ENCODE assay signal across 8 cellular contexts in the genomic region with DNA sequence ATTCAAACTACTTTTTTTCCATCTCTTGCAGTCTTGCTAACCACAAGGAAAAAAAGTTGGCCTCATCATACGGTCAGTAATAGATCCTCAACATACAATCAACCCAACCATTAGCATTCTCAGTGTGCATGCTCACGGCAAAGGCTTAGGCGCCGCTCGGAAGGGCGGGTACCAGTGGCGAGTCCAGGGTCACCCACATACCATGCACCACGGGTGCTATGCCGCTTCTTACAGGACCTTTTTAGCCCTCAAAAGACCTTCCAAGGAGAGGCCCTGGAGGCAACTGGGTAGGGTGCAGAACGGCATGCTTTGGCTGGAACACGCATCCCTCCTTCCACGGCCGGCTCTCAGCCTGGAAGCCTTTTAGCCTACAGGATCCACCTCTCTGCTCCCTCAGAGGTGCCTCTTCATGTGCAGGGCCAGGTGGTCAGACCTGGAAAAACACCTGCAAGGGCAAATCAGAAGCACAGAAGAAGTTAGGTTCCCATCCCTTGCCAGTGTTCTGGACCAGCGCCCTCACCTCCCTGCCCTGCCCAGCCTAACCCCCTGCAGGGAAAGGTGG.
DNase-seq lines count a peak whose midpoint lies in the region; TF ChIP-seq lines count a peak whose summit lies in the region.

No MANE protein-coding gene starts in this region.

- H3K4me1 ChIP-seq in Loucy (ENCODE audit: insufficient read depth, low read length, poor library complexity, severe bottlenecking) (peaks cover 52% of the 10 kb centered on the region), mucosa of rectum (ENCODE audit: control insufficient read depth in 2 of 2, insufficient read depth in 2 of 2, low read length in 2 of 2) (peaks cover 55 to 72% of the 10 kb centered on the region in 2 donors)

- peaks cover 73% of the 10 kb centered on the region for H3K79me2 ChIP-seq in Loucy (ENCODE audit: insufficient read depth, low read length)

- H3K27me3 ChIP-seq in Loucy (ENCODE audit: insufficient read depth, low read length, poor library complexity, severe bottlenecking) (no peaks in the 10 kb centered on the region), mucosa of rectum (ENCODE audit: control insufficient read depth in 2 of 2, insufficient read depth in 2 of 2, low read length in 2 of 2) (no peaks in the 10 kb centered on the region)

- CTCF ChIA-PET in AG04449 (lab: Yijun Ruan, JAX), result interaction anchor here (2.4 kb wide), 1 partner anchor 582 kb away, joined by 14 read pairs; no protein-coding TSS in a partner anchor

- H3K36me3 ChIP-seq in Loucy (ENCODE audit: insufficient read depth, low read length) (peaks cover 52% of the 10 kb centered on the region), mucosa of rectum (ENCODE audit: control insufficient read depth in 2 of 2, insufficient read depth in 2 of 2, low read length in 2 of 2) (peaks cover 64 to 69% of the 10 kb centered on the region in 2 donors)

- POLR2A ChIA-PET in AG04449 (lab: Yijun Ruan, JAX), result interaction anchor here (0.9 to 1.2 kb wide), 2 partner anchors 92 to 327 kb away, joined by 3 to 4 read pairs; no protein-coding TSS in a partner anchor

- no peaks in the 10 kb centered on the region for H3K9me3 ChIP-seq in Loucy (ENCODE audit: insufficient read depth, low read depth, low read length)
- no peaks in the 10 kb centered on the region for H3K9me3 ChIP-seq in mucosa of rectum (ENCODE audit: control insufficient read depth in 2 of 2, low read length in 2 of 2)

- H3K27ac ChIP-seq in coronary artery (peak overlapping the region; percentile 96 to 100), mucosa of rectum (ENCODE audit: low read depth in 2 of 2, low read length in 2 of 2) (peak overlapping the region; percentile 38 to 99)

- no peak for TF ChIP-seq CTCF in AG04449 (IDR thresholded peaks at IDR 0.05; ENCODE audit: insufficient read depth, low read length, missing control alignments)
- TF ChIP-seq CTCF in Loucy (conservative IDR thresholded peaks at IDR 0.05; ENCODE audit: low read length), result no peak
- TF ChIP-seq CTCF in coronary artery (IDR thresholded peaks at IDR 0.05), result no peak

- peak overlapping the region; percentile 92 for H3K4me2 ChIP-seq in Loucy (ENCODE audit: low read depth, low read length, poor library complexity, severe bottlenecking)

- H3K9ac ChIP-seq in Loucy (ENCODE audit: low read depth, low read length, poor library complexity, severe bottlenecking), result no peak overlapping the region
- peak overlapping the region in 1 of 2 donors; percentile 93 for H3K9ac ChIP-seq in mucosa of rectum (ENCODE audit: low read depth in 1 of 2, low read length in 2 of 2)

- H3F3A ChIP-seq in Loucy (ENCODE audit: low read depth), result peaks cover 5% of the 10 kb centered on the region; the same call in 1 of the 2 replicates

- H2AFZ ChIP-seq in Loucy (ENCODE audit: low read length), result no peak overlapping the region

- DNase-seq in AG04449 (ENCODE audit: low read depth, low spot score) (no peak), coronary artery (ENCODE audit: low spot score) (peak; percentile 76), NOMO-1 treated with DMSO at 0.1 percent for 48 hours (lab: John Stamatoyannopoulos, UW; ENCODE audit: unreplicated experiment) (no peak), NCI-H345 treated with DMSO at 0.1 percent for 48 hours (lab: John Stamatoyannopoulos, UW; ENCODE audit: unreplicated experiment) (no peak), NCI-H146 treated with DMSO at 0.1 percent for 48 hours (lab: John Stamatoyannopoulos, UW; ENCODE audit: unreplicated experiment) (no peak), GF-D8 (lab: John Stamatoyannopoulos, UW) (no peak)

- no peaks in the 10 kb centered on the region for H3K9me2 ChIP-seq in Loucy (replicated peaks; ENCODE audit: low read depth, low read length)

- H3K4me3 ChIP-seq in AG04449 (ENCODE audit: low read depth, low read length) (peak overlapping the region; percentile 35), Loucy (ENCODE audit: low read length, poor library complexity, severe bottlenecking) (peak overlapping the region; percentile 31), coronary artery (peak overlapping the region; percentile 78), mucosa of rectum (ENCODE audit: low read length in 2 of 2) (peak overlapping the region; percentile 44 to 99)

- peaks cover 62% of the 10 kb centered on the region for H4K20me1 ChIP-seq in Loucy (ENCODE audit: insufficient read depth, low read length, poor library complexity, severe bottlenecking)
